In genomic region chr1:35980090-35980489, GRCh38 we compare ENCODE assay signal across 34 cellular contexts.
"Had no signal": no experiment of that assay in that cellular context is flagged by ENCODE, and none has a peak within 500 bp of the region (broad histone marks: within the 10 kb centered on the region; RNA-seq: fewer than 3 reads in every experiment).

No MANE protein-coding gene starts in this region.

- H3K36me3 ChIP-seq: brain microvascular endothelial cell, breast epithelium had no signal

- H3K9me3 Mint-ChIP-seq: activated B cell treated with CpG ODN at 0.5 μM for 24 hours; activated CD4-positive, alpha-beta memory T cell treated with anti-CD3 and anti-CD28 coated beads for 36 hours; activated CD4-positive, alpha-beta T cell treated with anti-CD3 and anti-CD28 coated beads, Interleukin-2, amount 10 ng/mL, durations not matched to agents 24 days and 14 days; activated CD8-positive, alpha-beta T cell treated with anti-CD3 and anti-CD28 coated beads for 36 hours; activated naive CD4-positive, alpha-beta T cell treated with anti-CD3 and anti-CD28 coated beads for 36 hours; activated naive CD4-positive, alpha-beta T cell treated with anti-CD3 and anti-CD28 coated beads, Interleukin-2, amount 50 U/mL, for 72 hours; activated naive CD8-positive, alpha-beta T cell treated with anti-CD3 and anti-CD28 coated beads for 36 hours; activated T-cell treated with anti-CD3 and anti-CD28 coated beads, Interleukin-2, amount 50 U/mL, for 4 hours; activated T-helper 1 cell treated with anti-CD3 and anti-CD28 coated beads, Interleukin-12 subunit alpha, Interleukin-12 subunit beta, Interleukin-2, Interleukin-4 antibody, amounts not matched to agents 30 ng/mL and 10 ng/mL and 1 ng/mL, durations not matched to agents 14 hours and 24 hours and 36 hours; activated T-helper 17 cell treated with anti-CD3 and anti-CD28 coated beads, Interleukin-2, amount 50 U/mL, for 72 hours; T-helper 1 cell treated with Interleukin-12 subunit alpha and Interleukin-12 subunit beta and Interleukin-4 antibody, amounts not matched to agents 30 μg/mL and 1 μg/mL, for 36 hours; T-helper 2 cell treated with Interferon-gamma antibody and Interleukin-4, amounts not matched to agents 5 μg/mL and 100 μg/mL, for 36 hours had no signal

- H3K4me3 Mint-ChIP-seq: activated B cell treated with CpG ODN at 0.5 μM for 24 hours; activated CD4-positive, alpha-beta memory T cell treated with anti-CD3 and anti-CD28 coated beads for 36 hours; activated CD4-positive, alpha-beta T cell treated with anti-CD3 and anti-CD28 coated beads, Interleukin-2, amount 10 ng/mL, durations not matched to agents 24 days and 14 days; activated CD8-positive, alpha-beta T cell treated with anti-CD3 and anti-CD28 coated beads for 36 hours; activated naive CD4-positive, alpha-beta T cell treated with anti-CD3 and anti-CD28 coated beads for 36 hours; activated naive CD8-positive, alpha-beta T cell treated with anti-CD3 and anti-CD28 coated beads for 36 hours; activated T-cell treated with anti-CD3 and anti-CD28 coated beads, Interleukin-2, amount 50 U/mL, for 4 hours; activated T-helper 1 cell treated with anti-CD3 and anti-CD28 coated beads, Interleukin-12 subunit alpha, Interleukin-12 subunit beta, Interleukin-2, Interleukin-4 antibody, amounts not matched to agents 30 ng/mL and 10 ng/mL and 1 ng/mL, durations not matched to agents 14 hours and 24 hours and 36 hours; activated T-helper 17 cell treated with anti-CD3 and anti-CD28 coated beads, Interleukin-2, amount 50 U/mL, for 72 hours; T-helper 1 cell treated with Interleukin-12 subunit alpha and Interleukin-12 subunit beta and Interleukin-4 antibody, amounts not matched to agents 30 μg/mL and 1 μg/mL, for 36 hours; T-helper 2 cell treated with Interferon-gamma antibody and Interleukin-4, amounts not matched to agents 5 μg/mL and 100 μg/mL, for 36 hours had no signal

- H3K4me3 ChIP-seq: adrenal gland, body of pancreas, breast epithelium had no signal

- ATAC-seq: activated CD8-positive, alpha-beta T cell treated with anti-CD3 and anti-CD28 coated beads for 36 hours; activated naive CD4-positive, alpha-beta T cell treated with anti-CD3 and anti-CD28 coated beads, Interleukin-2, amount 50 U/mL, for 72 hours; activated T-cell treated with anti-CD3 and anti-CD28 coated beads, Interleukin-2, amount 50 U/mL, for 4 hours; activated T-helper 17 cell treated with anti-CD3 and anti-CD28 coated beads, Interleukin-2, amount 50 U/mL, for 72 hours; body of pancreas had no signal

- H3K27ac Mint-ChIP-seq: activated B cell treated with CpG ODN at 0.5 μM for 24 hours; activated CD4-positive, alpha-beta memory T cell treated with anti-CD3 and anti-CD28 coated beads for 36 hours; activated CD4-positive, alpha-beta T cell treated with anti-CD3 and anti-CD28 coated beads, Interleukin-2, amount 10 ng/mL, durations not matched to agents 24 days and 14 days; activated CD8-positive, alpha-beta T cell treated with anti-CD3 and anti-CD28 coated beads for 36 hours; activated naive CD4-positive, alpha-beta T cell treated with anti-CD3 and anti-CD28 coated beads for 36 hours; activated naive CD4-positive, alpha-beta T cell treated with anti-CD3 and anti-CD28 coated beads, Interleukin-2, amount 50 U/mL, for 72 hours; activated naive CD8-positive, alpha-beta T cell treated with anti-CD3 and anti-CD28 coated beads for 36 hours; activated T-helper 1 cell treated with anti-CD3 and anti-CD28 coated beads, Interleukin-12 subunit alpha, Interleukin-12 subunit beta, Interleukin-2, Interleukin-4 antibody, amounts not matched to agents 30 ng/mL and 10 ng/mL and 1 ng/mL, durations not matched to agents 14 hours and 24 hours and 36 hours; activated T-helper 17 cell treated with anti-CD3 and anti-CD28 coated beads, Interleukin-2, amount 50 U/mL, for 72 hours; T-helper 1 cell treated with Interleukin-12 subunit alpha and Interleukin-12 subunit beta and Interleukin-4 antibody, amounts not matched to agents 30 μg/mL and 1 μg/mL, for 36 hours; T-helper 2 cell treated with Interferon-gamma antibody and Interleukin-4, amounts not matched to agents 5 μg/mL and 100 μg/mL, for 36 hours had no signal

- H3K4me1 Mint-ChIP-seq: activated B cell treated with CpG ODN at 0.5 μM for 24 hours; activated CD4-positive, alpha-beta T cell treated with anti-CD3 and anti-CD28 coated beads, Interleukin-2, amount 10 ng/mL, durations not matched to agents 24 days and 14 days; activated T-helper 17 cell treated with anti-CD3 and anti-CD28 coated beads, Interleukin-2, amount 50 U/mL, for 72 hours had no signal

- H3K27ac ChIP-seq: adrenal gland, body of pancreas, brain microvascular endothelial cell, breast epithelium, VCaP had no signal

- H3K4me1 ChIP-seq: adrenal gland, body of pancreas, breast epithelium had no signal

- H3K27me3 ChIP-seq: adrenal gland, body of pancreas, brain microvascular endothelial cell, breast epithelium had no signal

- H3K27me3 Mint-ChIP-seq: activated B cell treated with CpG ODN at 0.5 μM for 24 hours; activated CD4-positive, alpha-beta memory T cell treated with anti-CD3 and anti-CD28 coated beads for 36 hours; activated CD4-positive, alpha-beta T cell treated with anti-CD3 and anti-CD28 coated beads, Interleukin-2, amount 10 ng/mL, durations not matched to agents 24 days and 14 days; activated CD8-positive, alpha-beta T cell treated with anti-CD3 and anti-CD28 coated beads for 36 hours; activated naive CD8-positive, alpha-beta T cell treated with anti-CD3 and anti-CD28 coated beads for 36 hours; activated T-helper 17 cell treated with anti-CD3 and anti-CD28 coated beads, Interleukin-2, amount 50 U/mL, for 72 hours had no signal

- H3K9me3 ChIP-seq: adrenal gland, body of pancreas, breast epithelium had no signal

- DNase-seq: activated B cell treated with CpG ODN at 0.5 μM for 24 hours; activated CD4-positive, alpha-beta memory T cell treated with anti-CD3 and anti-CD28 coated beads for 36 hours; activated CD4-positive, alpha-beta T cell treated with anti-CD3 and anti-CD28 coated beads for 4 hours; activated CD4-positive, alpha-beta T cell treated with anti-CD3 and anti-CD28 coated beads, Interleukin-2, amount 10 ng/mL, durations not matched to agents 24 days and 14 days; activated CD4-positive, alpha-beta T cell treated with anti-CD3 and anti-CD28 coated beads, Interleukin-2, amount 50 U/mL, for 1 hour; activated CD4-positive, alpha-beta T cell treated with anti-CD3 and anti-CD28 coated beads, Interleukin-2, amount 50 U/mL, for 4 hours; activated CD4-positive, CD25-positive, alpha-beta regulatory T cell treated with anti-CD3 and anti-CD28 coated beads, Interleukin-2, amount 50 U/mL, for 72 hours; activated CD8-positive, alpha-beta memory T cell treated with anti-CD3 and anti-CD28 coated beads, Interleukin-2, amount 50 U/mL, for 4 hours; activated CD8-positive, alpha-beta T cell treated with anti-CD3 and anti-CD28 coated beads for 36 hours; activated effector memory CD4-positive, alpha-beta T cell treated with anti-CD3 and anti-CD28 coated beads, Interleukin-2, amount 50 U/mL, for 16 hours; activated gamma-delta T cell treated with Interleukin-2 at 50 U/mL for 16 hours; activated naive CD4-positive, alpha-beta T cell; activated naive CD4-positive, alpha-beta T cell treated with anti-CD3 and anti-CD28 coated beads for 36 hours; activated naive CD4-positive, alpha-beta T cell treated with anti-CD3 and anti-CD28 coated beads, Interleukin-2, amount 50 U/mL, for 16 hours; activated naive CD8-positive, alpha-beta T cell treated with anti-CD3 and anti-CD28 coated beads for 36 hours; activated T-cell treated with anti-CD3 and anti-CD28 coated beads for 4 hours; activated T-cell treated with anti-CD3 and anti-CD28 coated beads, Interleukin-2, amount 50 U/mL, for 1 hour; activated T-cell treated with anti-CD3 and anti-CD28 coated beads, Interleukin-2, amount 50 U/mL, for 4 hours; adrenal gland; amniotic stem cell; aorta; body of pancreas; brain microvascular endothelial cell; central memory CD4-positive, alpha-beta T cell; T-helper 1 cell; T-helper 2 cell; T-helper 9 cell had no signal
